Comparison of ENCODE assay signal across 32 cellular contexts in genomic region chr9:124596172-124596839, GRCh38.
A peak's percentile ranks its signal among the peaks of the same experiment; 100 is the strongest.
DNase-seq lines count a peak whose midpoint lies in the region; ATAC-seq, FAIRE-seq and TF ChIP-seq lines count a peak whose summit lies in the region.
"Had no signal": no experiment of that assay in that cellular context is flagged by ENCODE, and none has a peak within 500 bp of the region (broad histone marks: within the 10 kb centered on the region; RNA-seq: fewer than 3 reads in every experiment).

No MANE protein-coding gene starts in this region.

- no peak for TF ChIP-seq CTCF in cardiac muscle cell (IDR thresholded peaks at IDR 0.05; ENCODE audit: low read depth, low read length)
- no peak for TF ChIP-seq CTCF in heart right ventricle (IDR thresholded peaks at IDR 0.05)
- no peak for TF ChIP-seq CTCF in H1 (IDR thresholded peaks at IDR 0.05; ENCODE audit: control extremely low read depth in 1 of 3, insufficient read depth in 1 of 3, low read depth in 1 of 3, low read length in 3 of 3)

- no peaks in the 10 kb centered on the region; the same call in 1 of the 2 replicates for H3K23me2 ChIP-seq in H1 (ENCODE audit: low read depth, low read length)

- peak overlapping the region in 1 of 2 experiments; percentile 77; a peak in 2 of 4 replicates for H3K4me2 ChIP-seq in H1 (ENCODE audit: insufficient read depth in 1 of 2, low read depth in 2 of 2, low read length in 2 of 2)

- peak overlapping the region; percentile 86 for H3K4ac ChIP-seq in H1 (replicated peaks; ENCODE audit: insufficient read length, low read depth, low read length)

- TF ChIP-seq RAD21 in H1 (IDR thresholded peaks at IDR 0.05 in 1 of 2, conservative IDR thresholded peaks at IDR 0.05 in 1 of 2; ENCODE audit: low read depth in 2 of 2, low read length in 2 of 2), result no peak

- WGBS in heart right ventricle, 2 donors, result 83 to 85% methylated on average over 6 of the region's 6 CpGs
- WGBS in H1 (ENCODE audit: extremely low coverage in 1 of 2, insufficient coverage in 1 of 2, insufficient read length in 1 of 2, insufficient replicate concordance in 2 of 2, low coverage in 1 of 2, low lambda C conversion rate in 2 of 2, missing lambda C conversion rate in 1 of 2), 2 experiments, result 68% methylated on average over 6 of the region's 6 CpGs; no CpG with 5 or more reads in 1 of the 2 experiments
- 94 to 100% methylated on average over 2 of the region's 6 CpGs for WGBS in mesodermal cell (ENCODE audit: insufficient coverage in 2 of 2), 2 experiments
- 83% methylated on average over 6 of the region's 6 CpGs for WGBS in urinary bladder

- no peaks in the 10 kb centered on the region for H4K20me1 ChIP-seq in H1 (replicated peaks in 1 of 2; ENCODE audit: control insufficient read depth in 1 of 2, insufficient read depth in 2 of 2, low read length in 2 of 2)

- H2BK12ac ChIP-seq in H1 (ENCODE audit: low read depth, low read length), result peak overlapping the region; percentile 89; the same call in 1 of the 2 replicates

- DNase-seq in cardiac muscle cell (ENCODE audit: low read depth in 1 of 2, low spot score in 1 of 2), result no peak
- no peak for DNase-seq in heart right ventricle
- no peak for DNase-seq in H1 (ENCODE audit: low read depth in 1 of 2, low spot score in 2 of 2)
- DNase-seq in AG20443 (ENCODE audit: low spot score), result no peak
- DNase-seq: 8988T; activated CD4-positive, alpha-beta T cell treated with anti-CD3 and anti-CD28 coated beads, Interleukin-2, amount 10 ng/mL, durations not matched to agents 24 days and 14 days; activated CD8-positive, alpha-beta memory T cell treated with anti-CD3 and anti-CD28 coated beads for 24 hours; Calu3; DMS79 treated with DMSO at 0.1 percent for 48 hours; effector CD4-positive, alpha-beta T cell; GDM1; Kasumi-1; MV-4-11; NCI-H2107; NCI-H748 treated with DMSO at 0.1 percent for 48 hours; pancreas; retina; SHP77 treated with DMSO at 0.1 percent for 48 hours; stimulated activated CD4-positive, alpha-beta T cell treated with anti-CD3 and anti-CD28 coated beads, Interleukin-1b, Interleukin-23, amount 100 ng/mL, for 48 hours; stimulated activated naive CD8-positive, alpha-beta T cell treated with anti-CD3 and anti-CD28 coated beads, Interleukin-15, Interleukin-2, amounts not matched to agents 100 U/mL and 50 U/mL, for 24 hours; T1000; uterus; WERI-Rb-1 had no signal

- H3K9me3 ChIP-seq in cardiac muscle cell (ENCODE audit: low read depth), result no peaks in the 10 kb centered on the region
- no peaks in the 10 kb centered on the region for H3K9me3 ChIP-seq in heart right ventricle
- H3K9me3 ChIP-seq in H1 (ENCODE audit: insufficient read depth in 2 of 2, low read depth in 1 of 2, low read length in 1 of 2), result no peaks in the 10 kb centered on the region
- H3K9me3 ChIP-seq in mesodermal cell (ENCODE audit: control insufficient read depth, low read length), result no peaks in the 10 kb centered on the region
- H3K9me3 ChIP-seq: pancreas, uterus had no signal

- H2BK15ac ChIP-seq in H1 (ENCODE audit: low read length), result no peak overlapping the region

- CTCF ChIA-PET in H1 (lab: Charles Lee; ENCODE audit: partially characterized antibody), result interaction anchor here (0.5 to 7.7 kb wide), 20 partner anchors 11 to 369 kb away, joined by 3 to 88 read pairs (median 3); no protein-coding TSS in a partner anchor

- H2AFZ ChIP-seq in H1 (ENCODE audit: low read length), result no peak overlapping the region

- H3K27me3 ChIP-seq in cardiac muscle cell, result no peaks in the 10 kb centered on the region
- no peaks in the 10 kb centered on the region for H3K27me3 ChIP-seq in heart right ventricle
- H3K27me3 ChIP-seq in H1 (replicated peaks in 1 of 4; ENCODE audit: control insufficient read depth in 3 of 4, extremely low read depth in 1 of 4, insufficient read depth in 3 of 4, low read length in 3 of 4), result no peaks in the 10 kb centered on the region
- H3K27me3 ChIP-seq: pancreas, uterus had no signal

- H4K91ac ChIP-seq in H1 (replicated peaks; ENCODE audit: insufficient read length, low read length), result peak overlapping the region; percentile 79

- H3K4me1 ChIP-seq in cardiac muscle cell (ENCODE audit: low read depth) (peaks cover 50% of the 10 kb centered on the region), heart right ventricle (peaks cover 0 to 28% (median 10%) of the 10 kb centered on the region in 9 donors), H1 (replicated peaks in 1 of 4; ENCODE audit: control insufficient read depth in 3 of 4, insufficient read depth in 4 of 4, low read length in 3 of 4) (peaks cover 2 to 34% (median 22%) of the 10 kb centered on the region in 4 experiments; a peak in 6 of 7 replicates), mesodermal cell (ENCODE audit: control insufficient read depth, insufficient read depth, low read length, poor library complexity, severe bottlenecking) (peaks cover 39% of the 10 kb centered on the region), urinary bladder (ENCODE audit: insufficient read depth) (peaks cover 4% of the 10 kb centered on the region)
- H3K4me1 ChIP-seq: uterus had no signal

- peak overlapping the region; percentile 98 for H2AK5ac ChIP-seq in H1 (ENCODE audit: low read depth, low read length)

- H2BK20ac ChIP-seq in H1 (ENCODE audit: low read length), result peak overlapping the region; percentile 92; the same call in 1 of the 2 replicates

- peaks cover 0 to 66% of the 10 kb centered on the region in 2 experiments; a peak in 3 of 4 replicates for H3K79me2 ChIP-seq in H1 (ENCODE audit: control insufficient read depth in 1 of 2, insufficient read depth in 2 of 2, low read length in 2 of 2)

- no peak overlapping the region for H3K56ac ChIP-seq in H1 (replicated peaks; ENCODE audit: insufficient read length, low read depth, low read length)

- H3K14ac ChIP-seq in H1 (ENCODE audit: insufficient read length), result peak overlapping the region; percentile 96

- H3K79me1 ChIP-seq in H1 (ENCODE audit: low read depth, low read length), result no peaks in the 10 kb centered on the region; the same call in 1 of the 2 replicates

- H3K36me3 ChIP-seq in cardiac muscle cell, result no peaks in the 10 kb centered on the region
- no peaks in the 10 kb centered on the region for H3K36me3 ChIP-seq in heart right ventricle
- H3K36me3 ChIP-seq in H1 (ENCODE audit: control insufficient read depth in 2 of 4, insufficient read depth in 4 of 4, low read length in 3 of 4), result no peaks in the 10 kb centered on the region
- H3K36me3 ChIP-seq in mesodermal cell (ENCODE audit: control insufficient read depth, insufficient read depth, low read length), result no peaks in the 10 kb centered on the region
- no peaks in the 10 kb centered on the region for H3K36me3 ChIP-seq in urinary bladder (ENCODE audit: insufficient read depth)
- H3K36me3 ChIP-seq: pancreas, uterus, WERI-Rb-1 had no signal

- POLR2A ChIA-PET in H1 (lab: Charles Lee; ENCODE audit: partially characterized antibody), result interaction anchor here (0.7 to 2.4 kb wide), 9 partner anchors 9 to 266 kb away, joined by 3 to 11 read pairs (median 3); partner anchors contain the start of genes ARPC5L and RPL35

- no peak for FAIRE-seq in H1 (lab: Jason Lieb, UNC)
- FAIRE-seq: bronchial epithelial cell, HTR-8/SVneo, pancreas, RCC 7860 had no signal

- H4K5ac ChIP-seq in H1 (ENCODE audit: insufficient read length, low read depth, low read length), result peak overlapping the region; percentile 59

- TF ChIP-seq EP300 in H1 (IDR thresholded peaks at IDR 0.05; ENCODE audit: borderline replicate concordance in 1 of 2, low read depth in 2 of 2, low read length in 2 of 2), result no peak

- peak overlapping the region; percentile 57 for H3K27ac ChIP-seq in cardiac muscle cell
- no peak overlapping the region for H3K27ac ChIP-seq in heart right ventricle
- 0 out of 2 replicates have a peak overlapping the region, but pooled peaks have one; percentile 6 for H3K27ac ChIP-seq in H1 (ENCODE audit: low read depth, low read length)
- H3K27ac ChIP-seq in mesodermal cell (ENCODE audit: low read depth, low read length, severe bottlenecking), result peak overlapping the region; percentile 64
- H3K27ac ChIP-seq in urinary bladder (ENCODE audit: low read depth), result peak overlapping the region; percentile 23
- H3K27ac ChIP-seq: pancreas, skin epidermis, uterus, WERI-Rb-1 had no signal

- H3K9ac ChIP-seq in H1 (replicated peaks in 1 of 4; ENCODE audit: extremely low read depth in 1 of 4, low read depth in 3 of 4, low read length in 3 of 4), result no peak overlapping the region; a peak in 1 of 7 replicates

- H3K4me3 ChIP-seq in cardiac muscle cell, result no peak overlapping the region
- no peak overlapping the region for H3K4me3 ChIP-seq in heart right ventricle
- H3K4me3 ChIP-seq in H1 (ENCODE audit: extremely low read depth in 1 of 4, insufficient read depth in 2 of 4, low read depth in 3 of 4, low read length in 4 of 4), result peak overlapping the region in 1 of 4 experiments; percentile 55; a peak in 1 of 8 replicates
- H3K4me3 ChIP-seq in mesodermal cell (ENCODE audit: extremely low read depth, insufficient read depth, low read length, poor library complexity, severe bottlenecking), result no peak overlapping the region
- no peak overlapping the region for H3K4me3 ChIP-seq in urinary bladder (ENCODE audit: low read depth, low read length)
- H3K4me3 ChIP-seq: pancreas, skin epidermis, uterus had no signal

- H2BK5ac ChIP-seq in H1 (ENCODE audit: low read depth, low read length), result peak overlapping the region; percentile 82; the same call in 1 of the 2 replicates

- intact Hi-C loops in heart right ventricle (cut with DNase I), result no loop called here

- no peak overlapping the region for H4K8ac ChIP-seq in H1 (ENCODE audit: extremely low read depth, insufficient read depth, low read length)

- H2BK120ac ChIP-seq in H1 (replicated peaks; ENCODE audit: low read depth, low read length), result peak overlapping the region; percentile 80

- H3K18ac ChIP-seq in H1 (ENCODE audit: extremely low read depth, low read length), result peak overlapping the region; percentile 57; the same call in 1 of the 2 replicates

- ATAC-seq in heart right ventricle (no peak), GM21423 (IDR thresholded peaks at IDR 0.05; ENCODE audit: unreplicated experiment) (no peak), GM21737 (IDR thresholded peaks at IDR 0.05; ENCODE audit: unreplicated experiment) (no peak)
- ATAC-seq: natural killer cell treated with Interleukin-12 subunit alpha and Interleukin-12 subunit beta and Interleukin-15 and Interleukin-18, amount 100 ng/mL, for 72 hours; stimulated activated naive CD8-positive, alpha-beta T cell treated with anti-CD3 and anti-CD28 coated beads, Interleukin-15, Interleukin-2, amounts not matched to agents 100 U/mL and 50 U/mL, for 24 hours had no signal

- no peak overlapping the region for H3K23ac ChIP-seq in H1 (ENCODE audit: insufficient read length)

- TF ChIP-seq POLR2A in H1 (IDR thresholded peaks at IDR 0.05; ENCODE audit: control extremely low read depth in 1 of 2, low read depth in 2 of 2, low read length in 2 of 2), result no peak

TF ChIP-seq in H1, 55 proteins besides CTCF, POLR2A, EP300 and RAD21 (continues in another document):
- TF ChIP-seq KDM1A (IDR thresholded peaks at IDR 0.05; ENCODE audit: borderline replicate concordance, low read length) (no peak), KDM4A (IDR thresholded peaks at IDR 0.05; ENCODE audit: low read depth, low read length, severe bottlenecking) (no peak), NANOG (IDR thresholded peaks at IDR 0.05; ENCODE audit: insufficient read depth, low read depth, low read length, poor library complexity, severe bottlenecking) (no peak), RXRA (IDR thresholded peaks at IDR 0.05; ENCODE audit: insufficient read depth, low read depth, low read length) (no peak), CHD1 (IDR thresholded peaks at IDR 0.05; ENCODE audit: low read depth, low read length) (no peak)

Comparison
In these comparisons a context has a peak if more than half of its experiments do, and no peak if none do; other contexts are left out.
1. H3K27ac ChIP-seq: peak in cardiac muscle cell (single experiment), H1 (single experiment), mesodermal cell (single experiment) and urinary bladder (single experiment); none in heart right ventricle (0 of 10).